1 cellular context compared by ENCODE assay signal in genomic region chr15:42548258-42549051, GRCh38.
TF ChIP-seq lines count a peak whose summit lies in the region.

HAUS2 (plus strand) TSS chr15:42548838; CDS start chr15:42548873, 35 bp downstream.
LRRC57 (minus strand) TSS chr15:42548793; CDS start chr15:42548434, 359 bp downstream.

TF ChIP-seq in HepG2, 621 proteins besides CTCF, POLR2A, EP300 and RAD21 (continued from another document):
- TF ChIP-seq ARID4A (CRISPR knock-in tag; IDR thresholded peaks at IDR 0.05; ENCODE audit: borderline replicate concordance) (peak; percentile 98; the same call in 1 of the 2 replicates), SSRP1 (CRISPR knock-in tag; IDR thresholded peaks at IDR 0.05) (no peak), YEATS4 (CRISPR knock-in tag; IDR thresholded peaks at IDR 0.05; ENCODE audit: borderline replicate concordance) (peak; percentile 87; the same call in 1 of the 2 replicates), ZBTB14 (CRISPR knock-in tag; IDR thresholded peaks at IDR 0.05) (no peak), ZNF280D (CRISPR knock-in tag; IDR thresholded peaks at IDR 0.05) (0 out of 2 replicates have a peak, but pooled peaks have one; percentile 66), ZNF761 (CRISPR knock-in tag; conservative IDR thresholded peaks at IDR 0.05) (0 out of 2 replicates have a peak, but pooled peaks have one; percentile 65), MTA3 (CRISPR knock-in tag; IDR thresholded peaks at IDR 0.05) (no peak), FOXC1 (CRISPR knock-in tag; IDR thresholded peaks at IDR 0.05; ENCODE audit: borderline replicate concordance) (peak; percentile 26; the same call in 1 of the 2 replicates), MAFK (conservative IDR thresholded peaks at IDR 0.05 in 1 of 2, IDR thresholded peaks at IDR 0.05 in 1 of 2; ENCODE audit: low read length in 2 of 2) (no peak), E2F2 (CRISPR knock-in tag; IDR thresholded peaks at IDR 0.05; ENCODE audit: borderline replicate concordance) (peak; percentile 98; the same call in 1 of the 2 replicates), BCL6 (CRISPR knock-in tag; IDR thresholded peaks at IDR 0.05) (peak; percentile 62), HIVEP1 (CRISPR knock-in tag; IDR thresholded peaks at IDR 0.05) (peak; percentile 79), ZBTB39 (CRISPR knock-in tag; IDR thresholded peaks at IDR 0.05) (no peak), ZNF441 (CRISPR knock-in tag; IDR thresholded peaks at IDR 0.05; ENCODE audit: borderline replicate concordance) (peak; percentile 30; the same call in 1 of the 2 replicates), TRIM24 (CRISPR knock-in tag; IDR thresholded peaks at IDR 0.05) (no peak), THAP8 (CRISPR knock-in tag; IDR thresholded peaks at IDR 0.05; ENCODE audit: borderline replicate concordance) (no peak), ELF3 (CRISPR knock-in tag; IDR thresholded peaks at IDR 0.05) (peak; percentile 65), CEBPB (IDR thresholded peaks at IDR 0.05; ENCODE audit: borderline replicate concordance, low read depth, low read length) (no peak), PHB2 (IDR thresholded peaks at IDR 0.05; ENCODE audit: partially characterized antibody) (no peak), KAT7 (CRISPR knock-in tag; IDR thresholded peaks at IDR 0.05; ENCODE audit: borderline replicate concordance) (peak; percentile 97), HNRNPH1 (optimal IDR thresholded peaks at IDR 0.05; ENCODE audit: low read depth, low read length) (no peak), PAWR (CRISPR knock-in tag; IDR thresholded peaks at IDR 0.05; ENCODE audit: borderline replicate concordance) (no peak), ZBTB3 (CRISPR knock-in tag; IDR thresholded peaks at IDR 0.05; ENCODE audit: borderline replicate concordance, low read depth) (peak; percentile 80; the same call in 1 of the 2 replicates), NR0B2 (CRISPR knock-in tag; IDR thresholded peaks at IDR 0.05) (peak; percentile 85), POLR2AphosphoS2 (IDR thresholded peaks at IDR 0.05; ENCODE audit: low read depth, low read length) (no peak; the same call in 1 of the 2 replicates), ZNF296 (CRISPR knock-in tag; conservative IDR thresholded peaks at IDR 0.05) (no peak), CERS6 (CRISPR knock-in tag; IDR thresholded peaks at IDR 0.05) (no peak), SOX6 (IDR thresholded peaks at IDR 0.05) (no peak), SOX6 (CRISPR knock-in tag; IDR thresholded peaks at IDR 0.05) (peak; percentile 63; the same call in 1 of the 2 replicates), CBX5 (CRISPR knock-in tag; IDR thresholded peaks at IDR 0.05; ENCODE audit: borderline replicate concordance) (no peak), CAMTA2 (CRISPR knock-in tag; IDR thresholded peaks at IDR 0.05; ENCODE audit: borderline replicate concordance) (peak; percentile 32; the same call in 1 of the 2 replicates), BORCS8-MEF2B (CRISPR knock-in tag; IDR thresholded peaks at IDR 0.05) (peak; percentile 89), ZNF567 (CRISPR knock-in tag; IDR thresholded peaks at IDR 0.05; ENCODE audit: borderline replicate concordance) (no peak), ZNF552 (CRISPR knock-in tag; IDR thresholded peaks at IDR 0.05; ENCODE audit: borderline replicate concordance) (0 out of 2 replicates have a peak, but pooled peaks have one; percentile 63), KDM5B (CRISPR knock-in tag; IDR thresholded peaks at IDR 0.05; ENCODE audit: borderline replicate concordance) (peak; percentile 91; the same call in 1 of the 2 replicates), SATB2 (CRISPR knock-in tag; IDR thresholded peaks at IDR 0.05) (no peak), SALL1 (CRISPR knock-in tag; IDR thresholded peaks at IDR 0.05) (peak; percentile 68), ZNF709 (CRISPR knock-in tag; IDR thresholded peaks at IDR 0.05) (no peak), ZFP37 (CRISPR knock-in tag; IDR thresholded peaks at IDR 0.05; ENCODE audit: borderline replicate concordance) (no peak)
TF ChIP-seq in HepG2: peak in this region for 296.
